ENCODE assay signal across 13 cellular contexts in genomic region chr6:25359891-25360290, GRCh38.
DNase-seq lines count a peak whose midpoint lies in the region; ATAC-seq, FAIRE-seq and TF ChIP-seq lines count a peak whose summit lies in the region.
"Had no signal": no experiment of that assay in that cellular context is flagged by ENCODE, and none has a peak within 500 bp of the region (broad histone marks: within the 10 kb centered on the region; RNA-seq: fewer than 3 reads in every experiment).

No MANE protein-coding gene starts in this region.

- TF ChIP-seq RAD21 in A549 (conservative IDR thresholded peaks at IDR 0.05 in 1 of 2, IDR thresholded peaks at IDR 0.05 in 1 of 2): no peak

- H2BK12ac ChIP-seq in mesenchymal stem cell (ENCODE audit: low read length in 2 of 2): no peak overlapping the region

- no peak overlapping the region for H3K4me3 Mint-ChIP-seq in effector memory CD8-positive, alpha-beta T cell
- H3K4me3 Mint-ChIP-seq in activated naive CD8-positive, alpha-beta T cell treated with anti-CD3 and anti-CD28 coated beads for 36 hours: no peak overlapping the region

- no peak overlapping the region for H3K4me3 ChIP-seq in A549
- H3K4me3 ChIP-seq in ascending aorta: peak overlapping the region in 1 of 2 donors; percentile 23
- H3K4me3 ChIP-seq in mesenchymal stem cell (ENCODE audit: insufficient read depth in 1 of 2, low read depth in 1 of 2, low read length in 2 of 2): peak overlapping the region in 1 of 2 experiments; percentile 67

- no peak overlapping the region for H4K8ac ChIP-seq in mesenchymal stem cell (ENCODE audit: low read length)

- H3K23ac ChIP-seq in mesenchymal stem cell (ENCODE audit: low read length in 2 of 2): no peak overlapping the region

- H3K4me1 ChIP-seq in A549 (peaks cover 19% of the 10 kb centered on the region), ascending aorta (peaks cover 9 to 77% of the 10 kb centered on the region in 2 donors), mesenchymal stem cell (ENCODE audit: control insufficient read depth, insufficient read depth, low read depth, low read length) (peaks cover 11% of the 10 kb centered on the region)

- peaks cover 21% of the 10 kb centered on the region for H3K79me1 ChIP-seq in mesenchymal stem cell (replicated peaks; ENCODE audit: low read length, poor library complexity, severe bottlenecking)

- H3K9me3 ChIP-seq in A549 (no peaks in the 10 kb centered on the region), ascending aorta (no peaks in the 10 kb centered on the region), mesenchymal stem cell (ENCODE audit: control insufficient read depth, low read length) (no peaks in the 10 kb centered on the region)

- no peak for TF ChIP-seq CTCF in A549 (IDR thresholded peaks at IDR 0.05)
- no peak for TF ChIP-seq CTCF in ascending aorta (IDR thresholded peaks at IDR 0.05)

- H4K91ac ChIP-seq in mesenchymal stem cell (ENCODE audit: low read length): no peak overlapping the region

- CTCF ChIA-PET in A549 (lab: Yijun Ruan, JAX): no interaction called here

- 90% methylated on average over 2 of the region's 2 CpGs for WGBS in A549 (ENCODE audit: missing lambda C conversion rate)
- WGBS in mesenchymal stem cell: 100% methylated on average over 1 of the region's 2 CpGs

- no peak for ATAC-seq in A549
- no peak for ATAC-seq in HG03025 (IDR thresholded peaks at IDR 0.05; ENCODE audit: low FRiP score, unreplicated experiment)
- ATAC-seq in effector memory CD8-positive, alpha-beta T cell (replicated peaks): no peak

- peak overlapping the region; percentile 86 for H3K9ac ChIP-seq in mesenchymal stem cell (ENCODE audit: low read length)

- no peak overlapping the region for H3K4ac ChIP-seq in mesenchymal stem cell (ENCODE audit: low read depth in 1 of 2, low read length in 2 of 2)

- no peak overlapping the region for H2BK5ac ChIP-seq in mesenchymal stem cell (ENCODE audit: low read depth, low read length, poor library complexity, severe bottlenecking)

- H3K27ac Mint-ChIP-seq in effector memory CD8-positive, alpha-beta T cell: no peak overlapping the region
- no peak overlapping the region for H3K27ac Mint-ChIP-seq in activated naive CD8-positive, alpha-beta T cell treated with anti-CD3 and anti-CD28 coated beads for 36 hours

- TF ChIP-seq EP300 in A549 (IDR thresholded peaks at IDR 0.05): no peak

- H2BK120ac ChIP-seq in mesenchymal stem cell (ENCODE audit: low read depth, low read length): no peak overlapping the region

- no peak overlapping the region for H3K18ac ChIP-seq in mesenchymal stem cell (ENCODE audit: low read depth in 1 of 2, low read length in 2 of 2)

- DNase-seq in A549 (ENCODE audit: low read depth in 1 of 2, low spot score in 1 of 2) (no peak), NCI-H1105 (lab: John Stamatoyannopoulos, UW) (peak; percentile 8), ascending aorta (ENCODE audit: low spot score in 2 of 2) (no peak), mesenchymal stem cell (no peak)
- DNase-seq in effector memory CD8-positive, alpha-beta T cell: no peak
- no peak for DNase-seq in activated effector memory CD4-positive, alpha-beta T cell treated with Interleukin-2 at 50 U/mL for 16 hours
- DNase-seq in activated naive CD8-positive, alpha-beta T cell treated with anti-CD3 and anti-CD28 coated beads for 36 hours: no peak
- DNase-seq: activated CD8-positive, alpha-beta memory T cell treated with anti-CD3 and anti-CD28 coated beads, Interleukin-2, amount 50 U/mL, for 48 hours; AML-193; NCI-H1930; Right ventricle myocardium superior; stimulated activated CD8-positive, alpha-beta memory T cell treated with anti-CD3 and anti-CD28 coated beads, Interleukin-4, amount 100 ng/mL, for 48 hours had no signal

- H3K36me3 Mint-ChIP-seq in effector memory CD8-positive, alpha-beta T cell (ENCODE audit: insufficient read depth): no peaks in the 10 kb centered on the region
- no peaks in the 10 kb centered on the region for H3K36me3 Mint-ChIP-seq in activated naive CD8-positive, alpha-beta T cell treated with anti-CD3 and anti-CD28 coated beads for 36 hours

- peaks cover 0 to 27% of the 10 kb centered on the region in 2 donors for H3K27me3 Mint-ChIP-seq in effector memory CD8-positive, alpha-beta T cell
- H3K27me3 Mint-ChIP-seq in activated naive CD8-positive, alpha-beta T cell treated with anti-CD3 and anti-CD28 coated beads for 36 hours: no peaks in the 10 kb centered on the region

- no peak overlapping the region for H2AFZ ChIP-seq in mesenchymal stem cell (ENCODE audit: low read depth, low read length)

- H3K27me3 ChIP-seq in ascending aorta: no peaks in the 10 kb centered on the region
- no peaks in the 10 kb centered on the region for H3K27me3 ChIP-seq in mesenchymal stem cell (ENCODE audit: control insufficient read depth in 1 of 2, insufficient read depth in 1 of 2, low read length in 2 of 2)

- FAIRE-seq in A549 (lab: Jason Lieb, UNC): no peak

- H3K4me2 ChIP-seq in A549 (peak overlapping the region; percentile 24; the same call in 2 of the 3 replicates), mesenchymal stem cell (ENCODE audit: low read length, poor library complexity, severe bottlenecking) (no peak overlapping the region)

- no peak overlapping the region for H3K14ac ChIP-seq in mesenchymal stem cell (ENCODE audit: low read length in 2 of 2)

- H3K36me3 ChIP-seq in ascending aorta (no peaks in the 10 kb centered on the region), mesenchymal stem cell (ENCODE audit: control insufficient read depth in 1 of 2, insufficient read depth in 2 of 2, low read depth in 1 of 2, low read length in 2 of 2) (no peaks in the 10 kb centered on the region)

- no peak overlapping the region for H2BK15ac ChIP-seq in mesenchymal stem cell (ENCODE audit: low read depth, poor library complexity, severe bottlenecking)

- POLR2A ChIA-PET in A549 (lab: Yijun Ruan, JAX): no interaction called here

- no peak overlapping the region for H2AK5ac ChIP-seq in mesenchymal stem cell (ENCODE audit: low read length, severe bottlenecking)

- intact Hi-C loops in ascending aorta (cut with DNase I): loop anchor here (1.0 to 5.0 kb wide), 3 partner anchors 48 to 81 kb away; partner anchors contain the start of gene CARMIL1

- H3K9me3 Mint-ChIP-seq in effector memory CD8-positive, alpha-beta T cell: no peaks in the 10 kb centered on the region
- H3K9me3 Mint-ChIP-seq in activated naive CD8-positive, alpha-beta T cell treated with anti-CD3 and anti-CD28 coated beads for 36 hours: no peaks in the 10 kb centered on the region

- H3K27ac ChIP-seq in A549: no peak overlapping the region
- peak overlapping the region; percentile 77 to 91 for H3K27ac ChIP-seq in ascending aorta
- H3K27ac ChIP-seq in mesenchymal stem cell (ENCODE audit: low read length, poor library complexity, severe bottlenecking): peak overlapping the region; percentile 35

- TF ChIP-seq POLR2A in A549 (IDR thresholded peaks at IDR 0.05; ENCODE audit: low read length): no peak

- H3K4me1 Mint-ChIP-seq in effector memory CD8-positive, alpha-beta T cell (ENCODE audit: low read depth in 2 of 2): no peaks in the 10 kb centered on the region
- peaks cover 24% of the 10 kb centered on the region for H3K4me1 Mint-ChIP-seq in activated naive CD8-positive, alpha-beta T cell treated with anti-CD3 and anti-CD28 coated beads for 36 hours

TF ChIP-seq in A549, 52 proteins besides CTCF, POLR2A, EP300 and RAD21:
- no peak for TF ChIP-seq HES2 (IDR thresholded peaks at IDR 0.05)
- TF ChIP-seq SREBF2 (IDR thresholded peaks at IDR 0.05): no peak
- no peak for TF ChIP-seq KDM5A (IDR thresholded peaks at IDR 0.05)
- no peak for TF ChIP-seq ZC3H11A (IDR thresholded peaks at IDR 0.05)
- no peak for TF ChIP-seq NR3C1 (IDR thresholded peaks at IDR 0.05)
- no peak for TF ChIP-seq HOXB13 (CRISPR knock-in tag; IDR thresholded peaks at IDR 0.05; ENCODE audit: low read depth)
- no peak for TF ChIP-seq RNF2 (IDR thresholded peaks at IDR 0.05; ENCODE audit: borderline replicate concordance, low read depth)
- TF ChIP-seq FOSL2 (IDR thresholded peaks at IDR 0.05): no peak
- TF ChIP-seq FOSL2 (CRISPR knock-in tag; IDR thresholded peaks at IDR 0.05): no peak
- no peak for TF ChIP-seq JUN (IDR thresholded peaks at IDR 0.05)
- TF ChIP-seq FOSB (CRISPR knock-in tag; IDR thresholded peaks at IDR 0.05): no peak
- no peak for TF ChIP-seq E2F6 (IDR thresholded peaks at IDR 0.05; ENCODE audit: borderline replicate concordance, low read depth)
- TF ChIP-seq BHLHE40 (IDR thresholded peaks at IDR 0.05; ENCODE audit: low read depth, low read length): no peak
- no peak for TF ChIP-seq CBX2 (IDR thresholded peaks at IDR 0.05; ENCODE audit: borderline replicate concordance, low read depth)
- no peak for TF ChIP-seq SMC3 (IDR thresholded peaks at IDR 0.05)
- TF ChIP-seq MYC (IDR thresholded peaks at IDR 0.05; ENCODE audit: borderline replicate concordance, low read length): no peak

Comparison
In these comparisons a context has a peak if more than half of its experiments do, and no peak if none do; other contexts are left out.
1. H3K27ac ChIP-seq: peak in ascending aorta (2 of 2) and mesenchymal stem cell (single experiment); none in A549 (0 of 2).